1 cellular context compared by ENCODE assay signal in genomic region chr7:39688611-39689485, GRCh38.
TF ChIP-seq lines count a peak whose summit lies in the region.

No MANE protein-coding gene starts in this region.

TF ChIP-seq in GM12878, 131 proteins besides CTCF, POLR2A, EP300 and RAD21:
- TF ChIP-seq BMI1 (IDR thresholded peaks at IDR 0.05; ENCODE audit: borderline replicate concordance) = no peak
- TF ChIP-seq TBL1XR1 (IDR thresholded peaks at IDR 0.05; ENCODE audit: low read depth, low read length) = no peak
- TF ChIP-seq, protein P1, sequence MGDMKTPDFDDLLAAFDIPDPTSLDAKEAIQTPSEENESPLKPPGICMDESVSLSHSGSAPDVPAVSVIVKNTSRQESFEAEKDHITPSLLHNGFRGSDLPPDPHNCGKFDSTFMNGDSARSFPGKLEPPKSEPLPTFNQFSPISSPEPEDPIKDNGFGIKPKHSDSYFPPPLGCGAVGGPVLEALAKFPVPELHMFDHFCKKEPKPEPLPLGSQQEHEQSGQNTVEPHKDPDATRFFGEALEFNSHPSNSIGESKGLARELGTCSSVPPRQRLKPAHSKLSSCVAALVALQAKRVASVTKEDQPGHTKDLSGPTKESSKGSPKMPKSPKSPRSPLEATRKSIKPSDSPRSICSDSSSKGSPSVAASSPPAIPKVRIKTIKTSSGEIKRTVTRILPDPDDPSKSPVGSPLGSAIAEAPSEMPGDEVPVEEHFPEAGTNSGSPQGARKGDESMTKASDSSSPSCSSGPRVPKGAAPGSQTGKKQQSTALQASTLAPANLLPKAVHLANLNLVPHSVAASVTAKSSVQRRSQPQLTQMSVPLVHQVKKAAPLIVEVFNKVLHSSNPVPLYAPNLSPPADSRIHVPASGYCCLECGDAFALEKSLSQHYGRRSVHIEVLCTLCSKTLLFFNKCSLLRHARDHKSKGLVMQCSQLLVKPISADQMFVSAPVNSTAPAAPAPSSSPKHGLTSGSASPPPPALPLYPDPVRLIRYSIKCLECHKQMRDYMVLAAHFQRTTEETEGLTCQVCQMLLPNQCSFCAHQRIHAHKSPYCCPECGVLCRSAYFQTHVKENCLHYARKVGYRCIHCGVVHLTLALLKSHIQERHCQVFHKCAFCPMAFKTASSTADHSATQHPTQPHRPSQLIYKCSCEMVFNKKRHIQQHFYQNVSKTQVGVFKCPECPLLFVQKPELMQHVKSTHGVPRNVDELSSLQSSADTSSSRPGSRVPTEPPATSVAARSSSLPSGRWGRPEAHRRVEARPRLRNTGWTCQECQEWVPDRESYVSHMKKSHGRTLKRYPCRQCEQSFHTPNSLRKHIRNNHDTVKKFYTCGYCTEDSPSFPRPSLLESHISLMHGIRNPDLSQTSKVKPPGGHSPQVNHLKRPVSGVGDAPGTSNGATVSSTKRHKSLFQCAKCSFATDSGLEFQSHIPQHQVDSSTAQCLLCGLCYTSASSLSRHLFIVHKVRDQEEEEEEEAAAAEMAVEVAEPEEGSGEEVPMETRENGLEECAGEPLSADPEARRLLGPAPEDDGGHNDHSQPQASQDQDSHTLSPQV (IDR thresholded peaks at IDR 0.05) = no peak
